Comparison of ENCODE assay signal across 9 cellular contexts in the genomic region with DNA sequence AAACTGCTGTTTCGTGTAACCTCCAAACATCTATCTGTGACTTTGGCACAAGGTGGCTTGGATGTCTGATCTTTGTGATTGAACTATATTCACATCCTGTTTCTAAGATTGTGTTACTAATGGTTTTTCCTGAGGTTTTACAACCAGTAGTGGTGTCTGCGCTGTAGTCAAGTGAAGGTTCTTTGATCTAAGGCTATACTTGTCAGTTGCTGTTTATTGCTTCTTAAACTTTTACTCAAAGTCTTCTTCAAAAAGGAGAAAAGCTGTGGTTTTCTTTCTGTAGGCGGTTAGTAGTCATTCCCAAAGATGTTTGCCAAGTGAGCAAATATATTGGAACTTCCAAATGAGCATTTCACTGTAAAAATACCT. TPM values are rescaled to one million over a fixed set of nuclear protein-coding genes. Genes with fewer than 3 reads are reported as not detected.
DNase-seq lines count a peak whose midpoint lies in the region; ATAC-seq, FAIRE-seq and TF ChIP-seq lines count a peak whose summit lies in the region.
"Had no signal": no experiment of that assay in that cellular context is flagged by ENCODE, and none has a peak within 500 bp of the region (broad histone marks: within the 10 kb centered on the region; RNA-seq: fewer than 3 reads in every experiment).

No MANE protein-coding gene starts in this region.

- no peak for TF ChIP-seq CTCF in kidney (IDR thresholded peaks at IDR 0.05; ENCODE audit: borderline replicate concordance, extremely low read depth, insufficient read depth)
- no peak for TF ChIP-seq CTCF in thoracic aorta (IDR thresholded peaks at IDR 0.05)

- H3K36me3 ChIP-seq in kidney (ENCODE audit: control insufficient read depth in 1 of 2, insufficient read depth in 2 of 2, low read length in 2 of 2) (no peaks in the 10 kb centered on the region), thoracic aorta (no peaks in the 10 kb centered on the region)

- H3K36me3 Mint-ChIP-seq in activated naive CD4-positive, alpha-beta T cell treated with anti-CD3 and anti-CD28 coated beads, Interleukin-2, amount 50 U/mL, for 72 hours, result no peaks in the 10 kb centered on the region
- H3K36me3 Mint-ChIP-seq in activated T-helper 17 cell treated with anti-CD3 and anti-CD28 coated beads, Interleukin-2, amount 50 U/mL, for 72 hours (ENCODE audit: low read depth), result no peaks in the 10 kb centered on the region

- H3K9ac ChIP-seq in kidney (ENCODE audit: low read length in 2 of 2), result peak overlapping the region; percentile 50 to 97

- H3K4me3 ChIP-seq in kidney (ENCODE audit: low read length in 2 of 2), result peak overlapping the region in 1 of 2 donors; percentile 89
- peak overlapping the region; percentile 88 for H3K4me3 ChIP-seq in thoracic aorta

- ATAC-seq in activated naive CD4-positive, alpha-beta T cell treated with anti-CD3 and anti-CD28 coated beads, Interleukin-2, amount 50 U/mL, for 72 hours, result peak; percentile 36 to 44
- peak; percentile 34 for ATAC-seq in activated T-helper 17 cell treated with anti-CD3 and anti-CD28 coated beads, Interleukin-2, amount 50 U/mL, for 72 hours (replicated peaks)
- no peak for ATAC-seq in thoracic aorta (ENCODE audit: insufficient number of reproducible peaks, low FRiP score, low read depth)
- ATAC-seq in activated CD4-positive, CD25-positive, alpha-beta regulatory T cell treated with anti-CD3 and anti-CD28 coated beads, Interleukin-2, amount 50 U/mL, for 24 hours, result no peak

- no peak overlapping the region for H3K4me3 Mint-ChIP-seq in activated T-helper 17 cell treated with anti-CD3 and anti-CD28 coated beads, Interleukin-2, amount 50 U/mL, for 72 hours

- H3K27ac ChIP-seq in kidney (ENCODE audit: low read depth in 2 of 2, low read length in 2 of 2) (peak overlapping the region; percentile 99 to 100), thoracic aorta (peak overlapping the region; percentile 98 to 99)

- H3K4me1 ChIP-seq in kidney (ENCODE audit: control insufficient read depth in 1 of 2, insufficient read depth in 1 of 2, low read depth in 1 of 2, low read length in 2 of 2), result peaks cover 11 to 15% of the 10 kb centered on the region in 2 donors
- peaks cover 11 to 32% of the 10 kb centered on the region in 2 donors for H3K4me1 ChIP-seq in thoracic aorta (ENCODE audit: control insufficient read depth in 1 of 2, low read depth in 2 of 2)

- H3K27me3 ChIP-seq in thoracic aorta (replicated peaks; ENCODE audit: insufficient read depth), result no peaks in the 10 kb centered on the region

- H3K9me3 Mint-ChIP-seq in activated naive CD4-positive, alpha-beta T cell treated with anti-CD3 and anti-CD28 coated beads, Interleukin-2, amount 50 U/mL, for 72 hours, result peaks cover 0 to under 1% of the 10 kb centered on the region in 2 donors
- no peaks in the 10 kb centered on the region for H3K9me3 Mint-ChIP-seq in activated T-helper 17 cell treated with anti-CD3 and anti-CD28 coated beads, Interleukin-2, amount 50 U/mL, for 72 hours

- DNase-seq in activated naive CD4-positive, alpha-beta T cell treated with anti-CD3 and anti-CD28 coated beads, Interleukin-2, amount 50 U/mL, for 72 hours (ENCODE audit: low spot score in 2 of 2), result no peak
- DNase-seq in activated naive CD4-positive, alpha-beta T cell (lab: John Stamatoyannopoulos, UW), result no peak
- DNase-seq in kidney, result no peak
- no peak for DNase-seq in thoracic aorta (ENCODE audit: low spot score)
- no peak for DNase-seq in NCI-H345 treated with DMSO at 0.1 percent for 48 hours (lab: John Stamatoyannopoulos, UW; ENCODE audit: unreplicated experiment)
- no peak for DNase-seq in germinal center (ENCODE audit: low spot score)
- DNase-seq: DMS 273 treated with DMSO at 0.1 percent for 48 hours had no signal

- intact Hi-C loops in kidney (cut with DNase I), result no loop called here

- H3K27ac Mint-ChIP-seq in activated naive CD4-positive, alpha-beta T cell treated with anti-CD3 and anti-CD28 coated beads, Interleukin-2, amount 50 U/mL, for 72 hours, result no peak overlapping the region
- no peak overlapping the region for H3K27ac Mint-ChIP-seq in activated T-helper 17 cell treated with anti-CD3 and anti-CD28 coated beads, Interleukin-2, amount 50 U/mL, for 72 hours

- H3K4me1 Mint-ChIP-seq in activated T-helper 17 cell treated with anti-CD3 and anti-CD28 coated beads, Interleukin-2, amount 50 U/mL, for 72 hours, result peaks cover 20% of the 10 kb centered on the region

- no peaks in the 10 kb centered on the region for H3K27me3 Mint-ChIP-seq in activated T-helper 17 cell treated with anti-CD3 and anti-CD28 coated beads, Interleukin-2, amount 50 U/mL, for 72 hours

- H3K9me3 ChIP-seq in kidney (ENCODE audit: control insufficient read depth in 1 of 2, low read length in 2 of 2), result no peaks in the 10 kb centered on the region
- no peaks in the 10 kb centered on the region for H3K9me3 ChIP-seq in thoracic aorta

- FAIRE-seq in kidney (lab: Jason Lieb, UNC), result no peak

RNA-seq across cellular contexts. Expression of a gene that starts 12.3 kb away (rescaled TPM):
- total RNA-seq in activated naive CD4-positive, alpha-beta T cell treated with anti-CD3 and anti-CD28 coated beads, Interleukin-2, amount 50 U/mL, for 72 hours, result 100 to 1,000 TPM; 354 to 402 TPM
- 100 to 1,000 TPM; 594 to 651 TPM for total RNA-seq in activated T-helper 17 cell treated with anti-CD3 and anti-CD28 coated beads, Interleukin-2, amount 50 U/mL, for 72 hours
- total RNA-seq in kidney (328 TPM), thoracic aorta (100 to 1,000 TPM; 355 to 493 TPM)
- polyA plus RNA-seq in kidney (ENCODE audit: insufficient read depth, low read depth, low replicate concordance), result 469 TPM

RNA-seq across cellular contexts. Expression of a gene that starts 52.8 kb away (rescaled TPM):
- 10 to 100 TPM; 21.1 to 34.6 TPM for total RNA-seq in activated naive CD4-positive, alpha-beta T cell treated with anti-CD3 and anti-CD28 coated beads, Interleukin-2, amount 50 U/mL, for 72 hours
- 10 to 100 TPM; 26.4 to 37.3 TPM for total RNA-seq in activated T-helper 17 cell treated with anti-CD3 and anti-CD28 coated beads, Interleukin-2, amount 50 U/mL, for 72 hours
- 27.9 TPM for total RNA-seq in kidney
- 7.0 TPM for polyA plus RNA-seq in kidney (ENCODE audit: insufficient read depth, low read depth, low replicate concordance)
- 10 to 100 TPM; 16.8 to 21.2 TPM for total RNA-seq in thoracic aorta

Comparison
In these comparisons a context has a peak if more than half of its experiments do, and no peak if none do; other contexts are left out.
1. ATAC-seq: peak in activated naive CD4-positive, alpha-beta T cell treated with anti-CD3 and anti-CD28 coated beads, Interleukin-2, amount 50 U/mL, for 72 hours (2 of 2) and activated T-helper 17 cell treated with anti-CD3 and anti-CD28 coated beads, Interleukin-2, amount 50 U/mL, for 72 hours (single experiment); none in thoracic aorta (single experiment) and activated CD4-positive, CD25-positive, alpha-beta regulatory T cell treated with anti-CD3 and anti-CD28 coated beads, Interleukin-2, amount 50 U/mL, for 24 hours (0 of 2).